Comparison of ENCODE assay signal across 8 cellular contexts in the genomic region with DNA sequence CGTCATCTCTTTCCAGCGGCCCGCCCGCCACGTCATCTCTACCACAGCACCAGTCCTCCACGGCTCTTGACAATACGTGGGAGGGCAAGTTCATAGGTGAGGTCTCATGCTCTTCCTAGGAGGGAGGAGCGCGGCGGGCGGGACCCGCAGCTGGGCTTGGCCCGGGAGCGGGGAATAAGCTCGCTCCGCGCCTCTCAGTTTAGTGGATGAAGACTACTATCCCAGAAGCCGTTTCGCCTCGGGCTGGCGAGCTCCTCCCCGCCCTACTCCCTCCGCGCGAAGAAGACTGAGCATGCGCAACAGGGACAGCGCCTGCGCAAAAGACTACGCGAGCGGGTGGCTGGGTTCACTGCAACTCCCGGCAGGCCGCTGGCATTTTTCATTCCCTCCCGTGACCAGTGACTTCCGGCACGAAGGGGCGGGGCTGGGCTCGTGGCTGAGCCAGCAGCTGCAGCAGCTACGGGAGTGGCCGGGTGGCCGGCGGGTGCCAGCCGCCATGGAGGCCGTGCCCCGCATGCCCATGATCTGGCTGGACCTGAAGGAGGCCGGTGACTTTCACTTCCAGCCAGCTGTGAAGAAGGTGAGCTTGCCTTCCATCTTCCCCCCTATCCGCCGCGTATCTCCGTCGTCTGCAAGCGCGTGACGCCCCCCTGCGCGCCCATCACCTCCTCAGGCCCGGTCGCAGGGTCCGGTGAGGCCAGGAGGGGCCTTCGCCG. TPM values are rescaled to one million over a fixed set of nuclear protein-coding genes. Genes with fewer than 3 reads are reported as not detected.
DNase-seq lines count a peak whose midpoint lies in the region; ATAC-seq and TF ChIP-seq lines count a peak whose summit lies in the region.

A gene with protein sequence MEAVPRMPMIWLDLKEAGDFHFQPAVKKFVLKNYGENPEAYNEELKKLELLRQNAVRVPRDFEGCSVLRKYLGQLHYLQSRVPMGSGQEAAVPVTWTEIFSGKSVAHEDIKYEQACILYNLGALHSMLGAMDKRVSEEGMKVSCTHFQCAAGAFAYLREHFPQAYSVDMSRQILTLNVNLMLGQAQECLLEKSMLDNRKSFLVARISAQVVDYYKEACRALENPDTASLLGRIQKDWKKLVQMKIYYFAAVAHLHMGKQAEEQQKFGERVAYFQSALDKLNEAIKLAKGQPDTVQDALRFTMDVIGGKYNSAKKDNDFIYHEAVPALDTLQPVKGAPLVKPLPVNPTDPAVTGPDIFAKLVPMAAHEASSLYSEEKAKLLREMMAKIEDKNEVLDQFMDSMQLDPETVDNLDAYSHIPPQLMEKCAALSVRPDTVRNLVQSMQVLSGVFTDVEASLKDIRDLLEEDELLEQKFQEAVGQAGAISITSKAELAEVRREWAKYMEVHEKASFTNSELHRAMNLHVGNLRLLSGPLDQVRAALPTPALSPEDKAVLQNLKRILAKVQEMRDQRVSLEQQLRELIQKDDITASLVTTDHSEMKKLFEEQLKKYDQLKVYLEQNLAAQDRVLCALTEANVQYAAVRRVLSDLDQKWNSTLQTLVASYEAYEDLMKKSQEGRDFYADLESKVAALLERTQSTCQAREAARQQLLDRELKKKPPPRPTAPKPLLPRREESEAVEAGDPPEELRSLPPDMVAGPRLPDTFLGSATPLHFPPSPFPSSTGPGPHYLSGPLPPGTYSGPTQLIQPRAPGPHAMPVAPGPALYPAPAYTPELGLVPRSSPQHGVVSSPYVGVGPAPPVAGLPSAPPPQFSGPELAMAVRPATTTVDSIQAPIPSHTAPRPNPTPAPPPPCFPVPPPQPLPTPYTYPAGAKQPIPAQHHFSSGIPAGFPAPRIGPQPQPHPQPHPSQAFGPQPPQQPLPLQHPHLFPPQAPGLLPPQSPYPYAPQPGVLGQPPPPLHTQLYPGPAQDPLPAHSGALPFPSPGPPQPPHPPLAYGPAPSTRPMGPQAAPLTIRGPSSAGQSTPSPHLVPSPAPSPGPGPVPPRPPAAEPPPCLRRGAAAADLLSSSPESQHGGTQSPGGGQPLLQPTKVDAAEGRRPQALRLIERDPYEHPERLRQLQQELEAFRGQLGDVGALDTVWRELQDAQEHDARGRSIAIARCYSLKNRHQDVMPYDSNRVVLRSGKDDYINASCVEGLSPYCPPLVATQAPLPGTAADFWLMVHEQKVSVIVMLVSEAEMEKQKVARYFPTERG (N-terminal part only) (plus strand): TSS at position 421 of the 716 bp plus-strand sequence. CDS start 76 bp downstream, at position 497.

- peaks cover 46% of the 10 kb centered on the region for H3K4me1 Mint-ChIP-seq in activated naive CD8-positive, alpha-beta T cell (ENCODE audit: low read depth)

- peak within 1 kb of the TSS; percentile 100 for H3K4me3 Mint-ChIP-seq in activated naive CD8-positive, alpha-beta T cell

- POLR2A ChIA-PET in GM10248 (lab: Yijun Ruan, JAX) = interaction anchor here (0.8 to 1.3 kb wide), 3 partner anchors 9 to 18 kb away, joined by 3 to 6 read pairs (median 4); no protein-coding TSS in a partner anchor

- whole genome bisulfite sequencing in testis, 2 donors = 0 to 1% methylated on average over 24 to 48 of the region's 61 CpGs

- H3K9me3 Mint-ChIP-seq in activated naive CD8-positive, alpha-beta T cell (ENCODE audit: low read depth) = no peaks in the 10 kb centered on the region

- no peaks in the 10 kb centered on the region for H3K36me3 ChIP-seq in testis (ENCODE audit: low read depth, missing control alignments)

- peak within 1 kb of the TSS; percentile 100 for H3K27ac Mint-ChIP-seq in activated naive CD8-positive, alpha-beta T cell

- TF ChIP-seq POLR2A in testis (IDR thresholded peaks at IDR 0.05) = peak; percentile 19

- H3K36me3 Mint-ChIP-seq in activated naive CD8-positive, alpha-beta T cell = peaks cover 7% of the 10 kb centered on the region

- peak within 1 kb of the TSS; percentile 85 to 94 for H3K27ac ChIP-seq in testis

- ATAC-seq in HG02623 (IDR thresholded peaks at IDR 0.05; ENCODE audit: unreplicated experiment) (peak; percentile 73), omental fat pad (ENCODE audit: low FRiP score) (peak; percentile 90)

- no peaks in the 10 kb centered on the region for H3K27me3 ChIP-seq in testis

- intact Hi-C loops in testis (cut with DNase I; ENCODE audit: low total_unique reads) = no loop called here

- CTCF ChIA-PET in GM10248 (lab: Yijun Ruan, JAX) = interaction anchor here (0.8 to 2.6 kb wide), 8 partner anchors 9 to 424 kb away, joined by 3 to 11 read pairs (median 4); partner anchors contain the start of gene ELP6

- no peaks in the 10 kb centered on the region for H3K9me3 ChIP-seq in testis

- H3K4me1 ChIP-seq in testis = peaks cover 16% of the 10 kb centered on the region

- no peaks in the 10 kb centered on the region for H3K27me3 Mint-ChIP-seq in activated naive CD8-positive, alpha-beta T cell

- peak within 1 kb of the TSS; percentile 89 to 93 for H3K4me3 ChIP-seq in testis

- peak; percentile 98 for DNase-seq in GM10248 (ENCODE audit: extremely low spot score)
- peak; percentile 94 for DNase-seq in NCI-H1105 (lab: John Stamatoyannopoulos, UW)
- peak; percentile 99 for DNase-seq in SKM-1 treated with dmso at 0.1 percent for 144 hours (lab: John Stamatoyannopoulos, UW; ENCODE audit: unreplicated experiment)
- peak; percentile 77 for DNase-seq in glomerular endothelial cell (ENCODE audit: extremely low read depth, low read depth, low spot score)
- peak; percentile 91 for DNase-seq in omental fat pad (ENCODE audit: low spot score)
- peak; percentile 97 for DNase-seq in testis

- TF ChIP-seq CTCF in GM10248 (IDR thresholded peaks at IDR 0.05; ENCODE audit: control extremely low read depth, extremely low read depth, low read depth, missing control alignments) (no peak), omental fat pad (IDR thresholded peaks at IDR 0.05) (no peak), testis (IDR thresholded peaks at IDR 0.05) (no peak)

RNA-seq across cellular contexts. Expression of the gene that starts here (rescaled TPM):
- total RNA-seq in glomerular endothelial cell = 50.8 and 231 TPM in 2 replicates
- 10 to 100 TPM; 14.0 to 61.0 (median 30.2) TPM for total RNA-seq in omental fat pad
- 100 to 1,000 TPM in 1 of 2 donors, 10 to 100 TPM in 1; 89.3 to 141 TPM for total RNA-seq in testis
- 30.5 TPM for polyA plus RNA-seq in testis (ENCODE audit: insufficient read depth, low read depth, low replicate concordance)

Comparison
In these comparisons a context has a peak if more than half of its experiments do, and no peak if none do; other contexts are left out.
1. Peak in every context shown above with its lines: DNase-seq, ATAC-seq, H3K4me3 ChIP-seq and H3K27ac ChIP-seq.